9 cellular contexts compared by ENCODE assay signal in the genomic region with DNA sequence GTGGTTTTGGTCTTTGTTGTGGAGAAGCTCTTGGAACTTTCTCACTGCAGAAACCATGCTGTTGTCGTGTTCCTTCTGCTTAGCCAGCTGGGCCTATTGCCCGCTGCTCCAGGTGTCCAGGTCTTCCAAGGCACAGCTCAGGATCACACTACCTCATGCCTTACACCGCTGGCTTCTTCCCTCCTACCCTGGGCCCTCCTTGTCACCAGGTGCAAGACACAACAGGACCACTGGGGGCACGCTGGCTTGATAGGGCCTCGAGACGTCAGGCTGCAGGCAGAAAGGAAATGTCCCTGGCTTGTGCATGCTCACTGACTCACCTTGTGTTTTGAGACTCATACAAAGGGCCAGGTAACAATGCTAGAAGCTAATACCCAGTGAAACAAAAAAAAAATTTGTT. TPM values are rescaled to one million over a fixed set of nuclear protein-coding genes. Genes with fewer than 3 reads are reported as not detected.
DNase-seq lines count a peak whose midpoint lies in the region; ATAC-seq and TF ChIP-seq lines count a peak whose summit lies in the region.
"Had no signal": no experiment of that assay in that cellular context is flagged by ENCODE, and none has a peak within 500 bp of the region (broad histone marks: within the 10 kb centered on the region; RNA-seq: fewer than 3 reads in every experiment).

No MANE protein-coding gene starts in this region.

- no peaks in the 10 kb centered on the region for H3K27me3 ChIP-seq in breast epithelium

- no peak for TF ChIP-seq POLR2A in breast epithelium (IDR thresholded peaks at IDR 0.05)

- no peak overlapping the region for H3K4me3 Mint-ChIP-seq in WTC11
- H3K4me3 Mint-ChIP-seq in stimulated activated naive CD8-positive, alpha-beta T cell treated with anti-CD3 and anti-CD28 coated beads, Interleukin-15, amount 100 ng/mL, for 72 hours: no peak overlapping the region

- CTCF ChIA-PET in WTC11 (lab: Charles Lee): interaction anchor here (0.5 to 3.8 kb wide), 27 partner anchors 8 to 138 kb away, joined by 3 to 26 read pairs (median 4); a partner anchor contains a TSS

- peak; percentile 93 for ATAC-seq in HG03095 (IDR thresholded peaks at IDR 0.05; ENCODE audit: unreplicated experiment)
- peak; percentile 99 for ATAC-seq in WTC11
- ATAC-seq in stimulated activated naive CD8-positive, alpha-beta T cell treated with anti-CD3 and anti-CD28 coated beads, Interleukin-15, amount 100 ng/mL, for 72 hours: peak; percentile 60

- H3K27ac Mint-ChIP-seq in WTC11: no peak overlapping the region
- H3K27ac Mint-ChIP-seq in stimulated activated naive CD8-positive, alpha-beta T cell treated with anti-CD3 and anti-CD28 coated beads, Interleukin-15, amount 100 ng/mL, for 72 hours: no peak overlapping the region

- H3K9me3 ChIP-seq in breast epithelium: no peaks in the 10 kb centered on the region

- no peaks in the 10 kb centered on the region for H3K36me3 Mint-ChIP-seq in WTC11

- no peak overlapping the region for H3K27ac ChIP-seq in breast epithelium
- H3K27ac ChIP-seq: skin epidermis had no signal

- H3K4me1 ChIP-seq in breast epithelium: no peaks in the 10 kb centered on the region

- TF ChIP-seq CTCF in WTC11 (IDR thresholded peaks at IDR 0.05): peak; percentile 15; the same call in 1 of the 2 replicates
- no peak for TF ChIP-seq CTCF in breast epithelium (IDR thresholded peaks at IDR 0.05)

- H3K27me3 Mint-ChIP-seq in WTC11 (ENCODE audit: low read depth): no peaks in the 10 kb centered on the region
- peaks cover 8% of the 10 kb centered on the region for H3K27me3 Mint-ChIP-seq in stimulated activated naive CD8-positive, alpha-beta T cell treated with anti-CD3 and anti-CD28 coated beads, Interleukin-15, amount 100 ng/mL, for 72 hours

- peaks cover 9% of the 10 kb centered on the region for H3K9me3 Mint-ChIP-seq in WTC11
- H3K9me3 Mint-ChIP-seq in stimulated activated naive CD8-positive, alpha-beta T cell treated with anti-CD3 and anti-CD28 coated beads, Interleukin-15, amount 100 ng/mL, for 72 hours: no peaks in the 10 kb centered on the region

- POLR2A ChIA-PET in WTC11 (lab: Charles Lee): no interaction called here

- H3K36me3 ChIP-seq in breast epithelium: no peaks in the 10 kb centered on the region

- DNase-seq in activated naive CD4-positive, alpha-beta T cell treated with Interleukin-2 at 50 U/mL for 16 hours: peak; percentile 21
- DNase-seq in activated naive CD4-positive, alpha-beta T cell (lab: John Stamatoyannopoulos, UW): no peak
- DNase-seq in WTC11 (ENCODE audit: low spot score): peak; percentile 76
- no peak for DNase-seq in stimulated activated naive CD8-positive, alpha-beta T cell treated with anti-CD3 and anti-CD28 coated beads, Interleukin-15, amount 100 ng/mL, for 72 hours
- DNase-seq in nucleus accumbens (lab: John Stamatoyannopoulos, UW): no peak
- DNase-seq in NCI-H1105 treated with DMSO at 0.1 percent for 48 hours (lab: John Stamatoyannopoulos, UW): no peak
- DNase-seq in breast epithelium (ENCODE audit: low spot score in 2 of 2): no peak

- intact Hi-C loops in breast epithelium (cut with DNase I; ENCODE audit: low total_unique reads): no loop called here

- no peak overlapping the region for H3K4me3 ChIP-seq in breast epithelium
- H3K4me3 ChIP-seq: skin epidermis had no signal

- peaks cover 8% of the 10 kb centered on the region for H3K4me1 Mint-ChIP-seq in WTC11
- no peaks in the 10 kb centered on the region for H3K4me1 Mint-ChIP-seq in stimulated activated naive CD8-positive, alpha-beta T cell treated with anti-CD3 and anti-CD28 coated beads, Interleukin-15, amount 100 ng/mL, for 72 hours

TF ChIP-seq in WTC11, 78 proteins besides CTCF, POLR2A, EP300 and RAD21:
- TF ChIP-seq TEAD1 (CRISPR knock-in tag; IDR thresholded peaks at IDR 0.05): 0 out of 2 replicates have a peak, but pooled peaks have one; percentile 35
- TF ChIP-seq FOXP1 (CRISPR knock-in tag; IDR thresholded peaks at IDR 0.05; ENCODE audit: borderline replicate concordance): 0 out of 2 replicates have a peak, but pooled peaks have one; percentile 46
- TF ChIP-seq, protein P1, sequence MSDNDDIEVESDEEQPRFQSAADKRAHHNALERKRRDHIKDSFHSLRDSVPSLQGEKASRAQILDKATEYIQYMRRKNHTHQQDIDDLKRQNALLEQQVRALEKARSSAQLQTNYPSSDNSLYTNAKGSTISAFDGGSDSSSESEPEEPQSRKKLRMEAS (CRISPR knock-in tag; IDR thresholded peaks at IDR 0.05): peak; percentile 62; the same call in 1 of the 2 replicates
- TF ChIP-seq ZNF219 (CRISPR knock-in tag; IDR thresholded peaks at IDR 0.05; ENCODE audit: borderline replicate concordance): no peak
- TF ChIP-seq, protein P2, sequence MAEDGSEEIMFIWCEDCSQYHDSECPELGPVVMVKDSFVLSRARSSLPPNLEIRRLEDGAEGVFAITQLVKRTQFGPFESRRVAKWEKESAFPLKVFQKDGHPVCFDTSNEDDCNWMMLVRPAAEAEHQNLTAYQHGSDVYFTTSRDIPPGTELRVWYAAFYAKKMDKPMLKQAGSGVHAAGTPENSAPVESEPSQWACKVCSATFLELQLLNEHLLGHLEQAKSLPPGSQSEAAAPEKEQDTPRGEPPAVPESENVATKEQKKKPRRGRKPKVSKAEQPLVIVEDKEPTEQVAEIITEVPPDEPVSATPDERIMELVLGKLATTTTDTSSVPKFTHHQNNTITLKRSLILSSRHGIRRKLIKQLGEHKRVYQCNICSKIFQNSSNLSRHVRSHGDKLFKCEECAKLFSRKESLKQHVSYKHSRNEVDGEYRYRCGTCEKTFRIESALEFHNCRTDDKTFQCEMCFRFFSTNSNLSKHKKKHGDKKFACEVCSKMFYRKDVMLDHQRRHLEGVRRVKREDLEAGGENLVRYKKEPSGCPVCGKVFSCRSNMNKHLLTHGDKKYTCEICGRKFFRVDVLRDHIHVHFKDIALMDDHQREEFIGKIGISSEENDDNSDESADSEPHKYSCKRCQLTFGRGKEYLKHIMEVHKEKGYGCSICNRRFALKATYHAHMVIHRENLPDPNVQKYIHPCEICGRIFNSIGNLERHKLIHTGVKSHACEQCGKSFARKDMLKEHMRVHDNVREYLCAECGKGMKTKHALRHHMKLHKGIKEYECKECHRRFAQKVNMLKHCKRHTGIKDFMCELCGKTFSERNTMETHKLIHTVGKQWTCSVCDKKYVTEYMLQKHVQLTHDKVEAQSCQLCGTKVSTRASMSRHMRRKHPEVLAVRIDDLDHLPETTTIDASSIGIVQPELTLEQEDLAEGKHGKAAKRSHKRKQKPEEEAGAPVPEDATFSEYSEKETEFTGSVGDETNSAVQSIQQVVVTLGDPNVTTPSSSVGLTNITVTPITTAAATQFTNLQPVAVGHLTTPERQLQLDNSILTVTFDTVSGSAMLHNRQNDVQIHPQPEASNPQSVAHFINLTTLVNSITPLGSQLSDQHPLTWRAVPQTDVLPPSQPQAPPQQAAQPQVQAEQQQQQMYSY (CRISPR knock-in tag; IDR thresholded peaks at IDR 0.05): peak; percentile 87

RNA-seq across cellular contexts. Expression of a gene that starts 32.3 kb away (rescaled TPM):
- total RNA-seq in WTC11 (2021): 2.0 to 2.5 TPM (median 2.4 TPM) in 3 replicates
- total RNA-seq in breast epithelium: not detected

RNA-seq across cellular contexts. Expression of a gene that starts 42.3 kb away (rescaled TPM):
- total RNA-seq in WTC11 (2021) (13.5 to 13.7 TPM (median 13.7 TPM) in 3 replicates), breast epithelium (100 to 1,000 TPM in 1 of 3 donors, 10 to 100 TPM in 2; 30.2 to 178 (median 36.0) TPM)

Comparison
In these comparisons a context has a peak if more than half of its experiments do, and no peak if none do; other contexts are left out.
1. DNase-seq: peak in activated naive CD4-positive, alpha-beta T cell treated with Interleukin-2 at 50 U/mL for 16 hours (single experiment) and WTC11 (single experiment); none in activated naive CD4-positive, alpha-beta T cell (0 of 4), stimulated activated naive CD8-positive, alpha-beta T cell treated with anti-CD3 and anti-CD28 coated beads, Interleukin-15, amount 100 ng/mL, for 72 hours (0 of 2), nucleus accumbens (0 of 56), NCI-H1105 treated with DMSO at 0.1 percent for 48 hours (single experiment) and breast epithelium (0 of 2).
2. Peak in every context shown above with its lines, with median percentiles within 50 percentile points of each other: ATAC-seq.